Comparison of ENCODE assay signal across 1 cellular context in the genomic region with DNA sequence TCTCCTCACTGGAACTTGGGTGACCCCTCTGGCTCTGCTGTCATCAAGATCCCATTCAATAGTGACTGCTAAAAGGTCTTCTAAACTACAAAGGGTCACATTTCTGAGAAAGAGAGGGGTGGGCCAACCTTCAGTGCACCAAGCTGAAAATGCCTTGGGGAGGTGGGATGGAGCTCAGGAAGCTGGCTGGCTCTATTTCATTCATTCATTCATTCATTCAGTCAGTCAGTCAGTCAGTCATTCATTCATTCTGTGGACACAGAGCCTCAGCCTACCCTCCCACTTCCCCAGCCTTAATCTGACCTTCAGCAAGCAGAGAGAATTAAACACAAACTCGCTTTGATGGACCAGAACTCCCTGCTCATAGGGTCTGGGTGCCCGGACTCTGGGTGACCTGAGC.
TF ChIP-seq lines count a peak whose summit lies in the region.

No MANE protein-coding gene starts in this region.

TF ChIP-seq in K562, 482 proteins besides CTCF, POLR2A, EP300 and RAD21:
- TF ChIP-seq ZNF24 (IDR thresholded peaks at IDR 0.05) (peak; percentile 96), KHSRP (IDR thresholded peaks at IDR 0.05) (no peak), MBD2 (IDR thresholded peaks at IDR 0.05; ENCODE audit: borderline replicate concordance, low read depth) (no peak)
TF ChIP-seq in K562: peak in this region for 1.
